In the genomic region with DNA sequence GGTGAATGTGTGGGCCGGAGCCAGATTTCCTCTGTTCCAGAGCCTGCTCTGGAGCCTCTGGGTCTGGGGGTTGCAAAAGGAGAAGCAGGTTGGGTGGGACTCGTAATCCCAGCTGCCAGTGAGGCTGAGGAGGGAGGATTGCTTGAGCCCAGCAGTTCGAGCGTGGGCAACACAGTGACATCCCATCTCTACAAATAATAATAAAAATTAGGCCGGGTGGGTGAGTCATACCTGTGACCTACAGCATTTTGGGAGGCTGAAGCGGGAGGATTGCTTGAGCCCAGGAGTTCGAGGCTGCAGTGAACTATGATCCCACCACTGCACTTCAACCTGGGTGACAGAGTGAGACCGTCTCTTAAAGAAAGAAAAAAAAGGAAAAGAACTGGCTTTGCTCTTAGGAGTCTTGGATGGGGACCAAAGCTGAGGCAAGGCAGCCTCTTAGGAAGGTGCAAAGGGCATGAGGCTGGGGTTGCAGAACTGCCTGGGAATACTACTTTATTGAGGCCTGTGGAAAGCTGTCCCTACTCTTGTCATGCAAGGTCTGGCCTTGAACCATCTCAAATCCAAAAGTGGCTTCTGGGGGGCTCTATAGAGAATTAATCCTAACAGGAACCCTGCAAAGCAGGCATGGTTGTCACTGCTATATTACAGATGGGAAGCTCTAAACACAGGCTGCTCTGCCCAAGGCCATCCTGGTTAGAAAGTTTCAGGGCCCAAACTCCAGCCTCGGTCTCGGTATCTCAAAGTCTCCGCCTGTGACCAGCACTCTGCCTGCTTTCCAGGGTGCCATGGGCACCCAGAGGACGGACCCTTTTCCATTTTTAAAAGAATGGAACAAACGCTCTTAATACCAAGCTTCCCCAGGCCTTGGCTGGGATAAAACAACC, we compare ENCODE assay signal across 7 cellular contexts. TPM values are rescaled to one million over a fixed set of nuclear protein-coding genes. Genes with fewer than 3 reads are reported as not detected.
DNase-seq lines count a peak whose midpoint lies in the region; ATAC-seq, FAIRE-seq and TF ChIP-seq lines count a peak whose summit lies in the region.

No MANE protein-coding gene starts in this region.

- DNase-seq in GM12892 (ENCODE audit: insufficient read length) (no peak), foreskin keratinocyte (peak in 1 of 2 donors; percentile 39), NCI-H524 treated with DMSO at 0.1 percent for 48 hours (lab: John Stamatoyannopoulos, UW) (no peak)

- H3K4me3 ChIP-seq in WI38 (ENCODE audit: low read depth, low read length), result peak overlapping the region; percentile 85
- peak overlapping the region; percentile 93 for H3K4me3 ChIP-seq in rectal smooth muscle tissue (ENCODE audit: low read length)

- H3K36me3 ChIP-seq in rectal smooth muscle tissue (ENCODE audit: control insufficient read depth, insufficient read depth, low read length), result peaks cover 2% of the 10 kb centered on the region

- ATAC-seq in HG03066 (IDR thresholded peaks at IDR 0.05; ENCODE audit: low read depth, unreplicated experiment), result peak; percentile 7
- ATAC-seq in foreskin keratinocyte, result peak; percentile 32
- ATAC-seq in activated CD4-positive, CD25-positive, alpha-beta regulatory T cell treated with anti-CD3 and anti-CD28 coated beads, Interleukin-2, amount 50 U/mL, for 24 hours, result no peak

- no peak for TF ChIP-seq CTCF in WI38 (IDR thresholded peaks at IDR 0.05; ENCODE audit: low read depth, low read length)
- TF ChIP-seq CTCF in foreskin keratinocyte (conservative IDR thresholded peaks at IDR 0.05), result no peak

- peak overlapping the region; percentile 85 for H3K27ac ChIP-seq in foreskin keratinocyte
- peak overlapping the region; percentile 97 for H3K27ac ChIP-seq in rectal smooth muscle tissue (ENCODE audit: low read depth, low read length)

- TF ChIP-seq POLR2A in GM12892 (IDR thresholded peaks at IDR 0.05; ENCODE audit: low read depth, low read length), result no peak

- peak; percentile 27 for FAIRE-seq in GM12892 (lab: Jason Lieb, UNC)

- H3K27me3 ChIP-seq in foreskin keratinocyte (peaks cover 2% of the 10 kb centered on the region), rectal smooth muscle tissue (ENCODE audit: control insufficient read depth, insufficient read depth, low read length) (no peaks in the 10 kb centered on the region)

- peak overlapping the region; percentile 90 for H3K9ac ChIP-seq in rectal smooth muscle tissue (ENCODE audit: low read length)

- H3K4me1 ChIP-seq in foreskin keratinocyte, result no peaks in the 10 kb centered on the region
- peaks cover 10% of the 10 kb centered on the region for H3K4me1 ChIP-seq in rectal smooth muscle tissue (ENCODE audit: control insufficient read depth, insufficient read depth, low read length)

RNA-seq across cellular contexts. Expression of a gene that starts 0.9 kb away (rescaled TPM):
- 13.4 TPM for polyA plus RNA-seq in GM12892 (2012; ENCODE audit: missing spikeins)
- total RNA-seq in foreskin keratinocyte, result 13.8 and 16.7 TPM in 2 replicates
- 9.9 and 10.0 TPM in 2 replicates for polyA plus RNA-seq in foreskin keratinocyte

RNA-seq across cellular contexts. Expression of a gene that starts 50.7 kb away (rescaled TPM):
- 2.5 TPM for polyA plus RNA-seq in GM12892 (2012; ENCODE audit: missing spikeins)
- total RNA-seq in foreskin keratinocyte, result 13.8 and 15.0 TPM in 2 replicates
- polyA plus RNA-seq in foreskin keratinocyte, result 13.2 and 15.8 TPM in 2 replicates

Comparison
In these comparisons a context has a peak if more than half of its experiments do, and no peak if none do; other contexts are left out.
1. ATAC-seq: peak in HG03066 (single experiment) and foreskin keratinocyte (single experiment); none in activated CD4-positive, CD25-positive, alpha-beta regulatory T cell treated with anti-CD3 and anti-CD28 coated beads, Interleukin-2, amount 50 U/mL, for 24 hours (0 of 2).